21 cellular contexts compared by ENCODE assay signal in the genomic region with DNA sequence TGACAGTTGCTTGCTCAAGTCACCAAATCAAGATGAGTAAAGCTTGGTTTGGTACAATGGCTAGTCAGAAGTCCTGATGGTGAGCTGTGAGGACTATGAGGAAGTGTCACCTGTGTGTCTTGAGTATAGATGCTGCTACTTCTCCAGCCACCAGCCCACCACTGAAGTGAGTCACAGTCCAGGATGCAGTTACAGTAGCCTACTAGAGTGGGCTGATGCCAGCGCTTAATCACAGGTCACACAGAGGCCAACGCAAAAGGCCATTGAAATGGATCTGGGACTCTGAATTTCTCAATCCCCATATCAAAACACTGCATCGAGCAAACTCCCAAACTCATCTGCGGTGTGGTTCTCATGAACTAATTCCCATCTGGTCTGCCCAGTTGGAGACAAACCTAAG.
DNase-seq lines count a peak whose midpoint lies in the region; ATAC-seq and TF ChIP-seq lines count a peak whose summit lies in the region.
"Had no signal": no experiment of that assay in that cellular context is flagged by ENCODE, and none has a peak within 500 bp of the region (broad histone marks: within the 10 kb centered on the region; RNA-seq: fewer than 3 reads in every experiment).

No MANE protein-coding gene starts in this region.

- no peak for TF ChIP-seq CTCF in mesothelial cell of epicardium (IDR thresholded peaks at IDR 0.05; ENCODE audit: unreplicated experiment)

- H3K9me3 ChIP-seq in T-helper 17 cell (ENCODE audit: control insufficient read depth, low read length, poor library complexity, severe bottlenecking) = no peaks in the 10 kb centered on the region
- H3K9me3 ChIP-seq: pancreas had no signal

- no peak overlapping the region for H3K4me3 Mint-ChIP-seq in T-helper 17 cell
- H3K4me3 Mint-ChIP-seq in mesothelial cell of epicardium = no peak overlapping the region
- H3K4me3 Mint-ChIP-seq: activated CD8-positive, alpha-beta memory T cell treated with anti-CD3 and anti-CD28 coated beads, Interleukin-2, amount 10 ng/mL, durations not matched to agents 7 days and 5 days; naive thymus-derived CD4-positive, alpha-beta T cell; T-helper 2 cell treated with Interferon-gamma antibody and Interleukin-4, amounts not matched to agents 5 μg/mL and 100 μg/mL, for 36 hours had no signal

- H3K36me3 Mint-ChIP-seq in T-helper 17 cell (ENCODE audit: low read depth) (no peaks in the 10 kb centered on the region), mesothelial cell of epicardium (peaks cover 15% of the 10 kb centered on the region)
- H3K36me3 Mint-ChIP-seq: activated CD8-positive, alpha-beta memory T cell treated with anti-CD3 and anti-CD28 coated beads, Interleukin-2, amount 10 ng/mL, durations not matched to agents 7 days and 5 days had no signal

- ATAC-seq in T-helper 17 cell = no peak
- ATAC-seq: activated CD4-positive, CD25-positive, alpha-beta regulatory T cell treated with anti-CD3 and anti-CD28 coated beads, Interleukin-2, amount 50 U/mL, for 24 hours; activated CD8-positive, alpha-beta memory T cell treated with anti-CD3 and anti-CD28 coated beads, Interleukin-2, amount 10 ng/mL, durations not matched to agents 7 days and 5 days; naive thymus-derived CD4-positive, alpha-beta T cell; pancreas had no signal

- H3K27ac ChIP-seq in substantia nigra (ENCODE audit: low read depth, low read length, poor library complexity, severe bottlenecking) = no peak overlapping the region
- H3K27ac ChIP-seq: pancreas, SJSA1 had no signal

- peak; percentile 16 for DNase-seq in EL
- DNase-seq in M059J (ENCODE audit: low read depth) = peak; percentile 65
- DNase-seq in astrocyte of the hippocampus (ENCODE audit: low read depth, low spot score) = peak; percentile 29
- DNase-seq in renal cortical epithelial cell (ENCODE audit: low read depth) = peak; percentile 3
- no peak for DNase-seq in T-helper 17 cell
- no peak for DNase-seq in NCI-H2081 (lab: John Stamatoyannopoulos, UW)
- no peak for DNase-seq in substantia nigra (lab: John Stamatoyannopoulos, UW)
- no peak for DNase-seq in mesothelial cell of epicardium (ENCODE audit: low spot score in 2 of 2, unreplicated experiment in 2 of 2)
- DNase-seq: activated CD8-positive, alpha-beta memory T cell treated with anti-CD3 and anti-CD28 coated beads, Interleukin-2, amount 10 ng/mL, durations not matched to agents 7 days and 5 days; AML-193; amygdala; Caco-2; hippocampal formation; naive thymus-derived CD4-positive, alpha-beta T cell; NCI-H1930; NCI-H446; pancreas; stimulated activated CD4-positive, alpha-beta T cell treated with anti-CD3 and anti-CD28 coated beads, Interleukin-2, amount 100 ng/mL, for 48 hours had no signal

- H3K27me3 Mint-ChIP-seq in T-helper 17 cell (no peaks in the 10 kb centered on the region), mesothelial cell of epicardium (ENCODE audit: low read depth) (no peaks in the 10 kb centered on the region)
- H3K27me3 Mint-ChIP-seq: activated CD8-positive, alpha-beta memory T cell treated with anti-CD3 and anti-CD28 coated beads, Interleukin-2, amount 10 ng/mL, durations not matched to agents 7 days and 5 days had no signal

- H3K4me1 Mint-ChIP-seq in T-helper 17 cell (peaks cover 2% of the 10 kb centered on the region), mesothelial cell of epicardium (no peaks in the 10 kb centered on the region)
- H3K4me1 Mint-ChIP-seq: activated CD8-positive, alpha-beta memory T cell treated with anti-CD3 and anti-CD28 coated beads, Interleukin-2, amount 10 ng/mL, durations not matched to agents 7 days and 5 days had no signal

- peaks cover 28% of the 10 kb centered on the region for H3K9me3 Mint-ChIP-seq in mesothelial cell of epicardium

- H3K27ac Mint-ChIP-seq in T-helper 17 cell = no peak overlapping the region
- H3K27ac Mint-ChIP-seq in mesothelial cell of epicardium = no peak overlapping the region
- H3K27ac Mint-ChIP-seq: activated CD8-positive, alpha-beta memory T cell treated with anti-CD3 and anti-CD28 coated beads, Interleukin-2, amount 10 ng/mL, durations not matched to agents 7 days and 5 days; naive thymus-derived CD4-positive, alpha-beta T cell; T-helper 2 cell treated with Interferon-gamma antibody and Interleukin-4, amounts not matched to agents 5 μg/mL and 100 μg/mL, for 36 hours had no signal

Comparison
In these comparisons a context has a peak if more than half of its experiments do, and no peak if none do; other contexts are left out.
1. DNase-seq: peak in EL (single experiment), M059J (single experiment), astrocyte of the hippocampus (single experiment) and renal cortical epithelial cell (single experiment); none in T-helper 17 cell (0 of 3), NCI-H2081 (0 of 2), substantia nigra (0 of 49) and mesothelial cell of epicardium (0 of 2).